20 cellular contexts compared by ENCODE assay signal in the genomic region with DNA sequence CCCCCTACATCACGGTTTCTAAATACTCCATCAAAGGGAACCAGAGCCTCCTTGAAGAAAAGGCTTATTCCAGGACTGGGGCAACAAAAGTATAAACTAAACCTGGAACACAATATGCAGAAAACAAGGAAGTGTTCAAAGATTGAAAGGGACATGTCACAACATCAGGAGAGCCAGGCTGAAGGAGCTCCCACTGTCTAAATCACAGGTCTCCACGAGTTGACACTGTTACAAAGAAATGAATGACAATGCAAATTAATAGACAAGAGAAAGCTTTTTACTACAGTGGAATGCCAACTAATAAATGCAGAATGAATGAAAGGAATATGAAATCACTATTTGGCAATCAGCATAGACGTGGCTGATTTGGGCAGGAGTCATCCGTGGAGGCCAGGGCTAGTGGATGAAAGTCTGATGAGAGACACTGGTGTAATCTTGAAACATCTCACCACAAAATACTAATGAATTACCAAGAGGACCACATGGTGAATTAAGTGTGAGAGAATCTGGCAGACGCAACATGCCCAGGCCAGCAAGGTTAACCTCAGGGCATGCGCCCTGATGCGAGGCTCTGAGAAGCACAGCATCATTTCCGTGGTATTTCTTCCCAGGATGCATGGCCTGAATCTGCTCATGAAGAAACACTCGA.
A peak's percentile ranks its signal among the peaks of the same experiment; 100 is the strongest.
DNase-seq lines count a peak whose midpoint lies in the region; ATAC-seq, FAIRE-seq and TF ChIP-seq lines count a peak whose summit lies in the region.
"Had no signal": no experiment of that assay in that cellular context is flagged by ENCODE, and none has a peak within 500 bp of the region (broad histone marks: within the 10 kb centered on the region; RNA-seq: fewer than 3 reads in every experiment).

No MANE protein-coding gene starts in this region.

- TF ChIP-seq POLR2A in lower leg skin (IDR thresholded peaks at IDR 0.05) = no peak

- peak overlapping the region; percentile 34 for H3K27ac Mint-ChIP-seq in HFFc6
- H3K27ac Mint-ChIP-seq: activated CD8-positive, alpha-beta memory T cell treated with anti-CD3 and anti-CD28 coated beads, Interleukin-2, amount 10 ng/mL, durations not matched to agents 7 days and 5 days; memory B cell; nephron had no signal

- H3K27me3 Mint-ChIP-seq in HFFc6 (ENCODE audit: insufficient read depth) = peaks cover 3% of the 10 kb centered on the region
- H3K27me3 Mint-ChIP-seq: activated CD8-positive, alpha-beta memory T cell treated with anti-CD3 and anti-CD28 coated beads, Interleukin-2, amount 10 ng/mL, durations not matched to agents 7 days and 5 days had no signal

- peak; percentile 91 for FAIRE-seq in bronchial epithelial cell (lab: Jason Lieb, UNC)
- FAIRE-seq: endometrium had no signal

- ATAC-seq in GM19328 (IDR thresholded peaks at IDR 0.05; ENCODE audit: unreplicated experiment) = no peak
- ATAC-seq in HG02763 (IDR thresholded peaks at IDR 0.05; ENCODE audit: unreplicated experiment) = no peak
- ATAC-seq: activated CD8-positive, alpha-beta memory T cell treated with anti-CD3 and anti-CD28 coated beads, Interleukin-2, amount 10 ng/mL, durations not matched to agents 7 days and 5 days; upper lobe of right lung had no signal

- POLR2A ChIA-PET in AG04449 (lab: Yijun Ruan, JAX) = no interaction called here

- H3K9me3 Mint-ChIP-seq in HFFc6 = no peaks in the 10 kb centered on the region
- H3K9me3 Mint-ChIP-seq: memory B cell, nephron had no signal

- peaks cover 26% of the 10 kb centered on the region for H3K4me1 Mint-ChIP-seq in HFFc6 (ENCODE audit: low read depth)
- H3K4me1 Mint-ChIP-seq: activated CD8-positive, alpha-beta memory T cell treated with anti-CD3 and anti-CD28 coated beads, Interleukin-2, amount 10 ng/mL, durations not matched to agents 7 days and 5 days; memory B cell had no signal

- WGBS in lower leg skin, 2 donors = 61 to 65% methylated on average over 9 of the region's 9 CpGs

- intact Hi-C loops in lower leg skin (cut with DNase I; ENCODE audit: low total_unique reads) = no loop called here

- H3K36me3 ChIP-seq in bronchial epithelial cell (ENCODE audit: control insufficient read depth, insufficient read depth, low read length) = no peaks in the 10 kb centered on the region
- H3K36me3 ChIP-seq: adrenal gland, upper lobe of right lung had no signal

- H3K4me3 ChIP-seq in AG04449 (ENCODE audit: low read depth, low read length) (no peak overlapping the region), bronchial epithelial cell (ENCODE audit: low read depth, low read length) (no peak overlapping the region), lower leg skin (ENCODE audit: low read depth, poor library complexity, severe bottlenecking) (no peak overlapping the region)
- H3K4me3 ChIP-seq: adrenal gland, SK-N-MC, upper lobe of right lung had no signal

- H3K36me3 Mint-ChIP-seq in HFFc6 (ENCODE audit: low read depth) = peaks cover 2% of the 10 kb centered on the region; the same call in 1 of the 2 replicates
- H3K36me3 Mint-ChIP-seq: activated CD8-positive, alpha-beta memory T cell treated with anti-CD3 and anti-CD28 coated beads, Interleukin-2, amount 10 ng/mL, durations not matched to agents 7 days and 5 days; memory B cell had no signal

- CTCF ChIA-PET in AG04449 (lab: Yijun Ruan, JAX) = interaction anchor here (0.9 to 1.9 kb wide), 4 partner anchors 10 to 197 kb away, joined by 3 to 5 read pairs (median 4); no protein-coding TSS in a partner anchor

- TF ChIP-seq CTCF in AG04449 (IDR thresholded peaks at IDR 0.05; ENCODE audit: insufficient read depth, low read length, missing control alignments) (no peak), HFFc6 (IDR thresholded peaks at IDR 0.05) (no peak), bronchial epithelial cell (IDR thresholded peaks at IDR 0.05; ENCODE audit: insufficient read depth, low read length, severe bottlenecking) (no peak), lower leg skin (IDR thresholded peaks at IDR 0.05) (no peak)

- peak; percentile 42 for DNase-seq in AG04449 (ENCODE audit: low read depth, low spot score)
- peak; percentile 70 for DNase-seq in HFFc6
- peak; percentile 94 for DNase-seq in bronchial epithelial cell (ENCODE audit: low read depth)
- peak; percentile 69 for DNase-seq in iris pigment epithelial cell (ENCODE audit: low read depth)
- no peak for DNase-seq in stimulated activated CD4-positive, alpha-beta T cell treated with anti-CD3 and anti-CD28 coated beads, Interleukin-2, amount 100 ng/mL, for 48 hours
- no peak for DNase-seq in lower leg skin (ENCODE audit: low spot score in 2 of 2)
- DNase-seq: activated CD4-positive, alpha-beta T cell treated with anti-CD3 and anti-CD28 coated beads for 1 hour; activated CD8-positive, alpha-beta memory T cell treated with anti-CD3 and anti-CD28 coated beads, Interleukin-2, amount 10 ng/mL, durations not matched to agents 7 days and 5 days; activated effector memory CD4-positive, alpha-beta T cell treated with Interleukin-2 at 50 U/mL for 16 hours; adrenal gland; NCI-H1092 treated with DMSO at 0.1 percent for 48 hours; NCI-H69; stimulated activated naive CD4-positive, alpha-beta T cell; upper lobe of right lung had no signal

- no peaks in the 10 kb centered on the region for H3K27me3 ChIP-seq in bronchial epithelial cell (ENCODE audit: control insufficient read depth, insufficient read depth, low read length)
- H3K27me3 ChIP-seq: adrenal gland, upper lobe of right lung had no signal

- H3K4me3 Mint-ChIP-seq in HFFc6 = no peak overlapping the region
- H3K4me3 Mint-ChIP-seq: activated CD8-positive, alpha-beta memory T cell treated with anti-CD3 and anti-CD28 coated beads, Interleukin-2, amount 10 ng/mL, durations not matched to agents 7 days and 5 days; memory B cell; nephron had no signal

Comparison
In these comparisons a context has a peak if more than half of its experiments do, and no peak if none do; other contexts are left out.
1. DNase-seq: peak in AG04449 (single experiment), HFFc6 (single experiment), bronchial epithelial cell (single experiment) and iris pigment epithelial cell (single experiment); none in stimulated activated CD4-positive, alpha-beta T cell treated with anti-CD3 and anti-CD28 coated beads, Interleukin-2, amount 100 ng/mL, for 48 hours (0 of 2) and lower leg skin (0 of 2).